In genomic region chr17:76366247-76366646, GRCh38 we compare ENCODE assay signal across 20 cellular contexts. TPM values are rescaled to one million over a fixed set of nuclear protein-coding genes. Genes with fewer than 3 reads are reported as not detected.
A peak's percentile ranks its signal among the peaks of the same experiment; 100 is the strongest.
DNase-seq lines count a peak whose midpoint lies in the region; ATAC-seq, FAIRE-seq and TF ChIP-seq lines count a peak whose summit lies in the region.
"Had no signal": no experiment of that assay in that cellular context is flagged by ENCODE, and none has a peak within 500 bp of the region (broad histone marks: within the 10 kb centered on the region; RNA-seq: fewer than 3 reads in every experiment).

No MANE protein-coding gene starts in this region.

- H3K4me1 ChIP-seq in HCT116 (ENCODE audit: control insufficient read depth in 1 of 2, insufficient read depth in 2 of 2, low read length in 2 of 2) (peaks cover 10 to 24% of the 10 kb centered on the region in 2 experiments; a peak in 3 of 4 replicates), H1 (replicated peaks in 1 of 4; ENCODE audit: control insufficient read depth in 3 of 4, insufficient read depth in 4 of 4, low read length in 3 of 4) (peaks cover 0 to 4% (median 3%) of the 10 kb centered on the region in 4 experiments; a peak in 3 of 7 replicates)

- no peaks in the 10 kb centered on the region for H3K36me3 Mint-ChIP-seq in mesothelial cell of epicardium
- H3K36me3 Mint-ChIP-seq: CD8-positive, alpha-beta T cell had no signal

- H3K23me2 ChIP-seq in H1 (ENCODE audit: low read depth, low read length), result no peaks in the 10 kb centered on the region

- H4K20me1 ChIP-seq in HCT116 (ENCODE audit: insufficient read depth) (no peaks in the 10 kb centered on the region), H1 (replicated peaks in 1 of 2; ENCODE audit: control insufficient read depth in 1 of 2, insufficient read depth in 2 of 2, low read length in 2 of 2) (no peaks in the 10 kb centered on the region)
- H4K20me1 ChIP-seq: BLaER1 had no signal

- no peak overlapping the region for H3K4me3 ChIP-seq in HCT116 (replicated peaks in 1 of 2; ENCODE audit: low read depth in 1 of 2, low read length in 2 of 2)
- H3K4me3 ChIP-seq in H1 (ENCODE audit: extremely low read depth in 1 of 4, insufficient read depth in 2 of 4, low read depth in 3 of 4, low read length in 4 of 4), result no peak overlapping the region
- H3K4me3 ChIP-seq: BLaER1, HAP-1 had no signal

- no peak for ATAC-seq in HCT116
- ATAC-seq: CD8-positive, alpha-beta T cell had no signal

- H3K36me3 ChIP-seq in HCT116 (ENCODE audit: control insufficient read depth in 1 of 2, insufficient read depth in 2 of 2, low read length in 2 of 2) (no peaks in the 10 kb centered on the region), H1 (ENCODE audit: control insufficient read depth in 2 of 4, insufficient read depth in 4 of 4, low read length in 3 of 4) (no peaks in the 10 kb centered on the region)
- H3K36me3 ChIP-seq: BLaER1, HAP-1 had no signal

- H3K27me3 Mint-ChIP-seq in mesothelial cell of epicardium (ENCODE audit: low read depth), result no peaks in the 10 kb centered on the region
- H3K27me3 Mint-ChIP-seq: IgD-negative memory B cell had no signal

- H3K27ac ChIP-seq in HCT116 (ENCODE audit: low read depth, low read length), result no peak overlapping the region
- H3K27ac ChIP-seq in H1 (ENCODE audit: low read depth, low read length), result no peak overlapping the region
- H3K27ac ChIP-seq: BLaER1, HL-60 had no signal

- CTCF ChIA-PET in HCT116 (lab: Charles Lee) (interaction anchor here (0.5 to 3.5 kb wide), 23 partner anchors 8 to 258 kb away, joined by 3 to 64 read pairs (median 5); partner anchors contain the start of genes PRPSAP1 and SPHK1), H1 (lab: Charles Lee; ENCODE audit: partially characterized antibody) (interaction anchor here (0.7 to 29.3 kb wide), 16 partner anchors 9 to 243 kb away, joined by 3 to 635 read pairs (median 5); partner anchors contain the start of genes PRPSAP1, QRICH2 and SPHK1)

- peaks cover 20% of the 10 kb centered on the region for H3K4me1 Mint-ChIP-seq in mesothelial cell of epicardium

- no peak overlapping the region for H2BK12ac ChIP-seq in H1 (ENCODE audit: low read depth, low read length)

- RAD21 ChIA-PET in HCT116 (lab: Charles Lee; ENCODE audit: low non-redundant PET in 1 of 2, low total read pairs in 2 of 2, uncharacterized antibody in 2 of 2, unreplicated experiment in 2 of 2), result interaction anchor here (1.0 to 2.4 kb wide), 4 partner anchors 18 to 92 kb away, joined by 3 to 9 read pairs (median 3); partner anchors contain the start of gene SPHK1 (in 1 of the 2)

- H3K9me3 Mint-ChIP-seq in mesothelial cell of epicardium, result no peaks in the 10 kb centered on the region
- H3K9me3 Mint-ChIP-seq: CD8-positive, alpha-beta T cell; IgD-negative memory B cell had no signal

- no peaks in the 10 kb centered on the region for H3K9me3 ChIP-seq in HCT116 (ENCODE audit: control insufficient read depth in 1 of 2, insufficient read depth in 1 of 2, low read depth in 1 of 2, low read length in 2 of 2)
- no peaks in the 10 kb centered on the region for H3K9me3 ChIP-seq in H1 (ENCODE audit: insufficient read depth in 2 of 2, low read depth in 1 of 2, low read length in 1 of 2)
- H3K9me3 ChIP-seq: BLaER1, HAP-1 had no signal

- no peaks in the 10 kb centered on the region for H3K79me1 ChIP-seq in H1 (ENCODE audit: low read depth, low read length)

- no peak overlapping the region for H4K8ac ChIP-seq in H1 (ENCODE audit: extremely low read depth, insufficient read depth, low read length)

- H2AFZ ChIP-seq in HCT116 (ENCODE audit: low read depth, low read length, poor library complexity, severe bottlenecking), result no peak overlapping the region
- peak overlapping the region; percentile 16; the same call in 1 of the 2 replicates for H2AFZ ChIP-seq in H1 (ENCODE audit: low read length)

- no peak overlapping the region for H3K14ac ChIP-seq in H1 (ENCODE audit: insufficient read length)

- no peak overlapping the region for H3K23ac ChIP-seq in H1 (ENCODE audit: insufficient read length)

- intact Hi-C loops in HCT116 (cut with micrococcal nuclease), result no loop called here

- TF ChIP-seq RAD21 in HCT116 (IDR thresholded peaks at IDR 0.05; ENCODE audit: low read depth) (no peak), H1 (IDR thresholded peaks at IDR 0.05 in 1 of 2, conservative IDR thresholded peaks at IDR 0.05 in 1 of 2; ENCODE audit: low read depth in 2 of 2, low read length in 2 of 2) (no peak)

- no peak overlapping the region for H3K4me3 Mint-ChIP-seq in mesothelial cell of epicardium
- H3K4me3 Mint-ChIP-seq: CD8-positive, alpha-beta T cell; IgD-negative memory B cell had no signal

- no peaks in the 10 kb centered on the region for H3K27me3 ChIP-seq in HCT116 (ENCODE audit: insufficient read depth, low read length)
- H3K27me3 ChIP-seq in H1 (replicated peaks in 1 of 4; ENCODE audit: control insufficient read depth in 3 of 4, extremely low read depth in 1 of 4, insufficient read depth in 3 of 4, low read length in 3 of 4), result no peaks in the 10 kb centered on the region
- H3K27me3 ChIP-seq: BLaER1 had no signal

- no peak overlapping the region; the same call in 1 of the 2 replicates for H2BK15ac ChIP-seq in H1 (ENCODE audit: low read length)

- H4K91ac ChIP-seq in H1 (replicated peaks; ENCODE audit: insufficient read length, low read length), result no peak overlapping the region

- no peak overlapping the region for H2AK5ac ChIP-seq in H1 (ENCODE audit: low read depth, low read length)

- POLR2A ChIA-PET in HCT116 (lab: Charles Lee) (interaction anchor here (0.7 to 0.8 kb wide), 2 partner anchors 11 to 19 kb away, joined by 3 read pairs; no protein-coding TSS in a partner anchor), H1 (lab: Charles Lee; ENCODE audit: partially characterized antibody) (interaction anchor here (0.7 to 3.0 kb wide), 3 partner anchors 13 to 33 kb away, joined by 3 to 9 read pairs (median 3); no protein-coding TSS in a partner anchor)

- no peak for TF ChIP-seq POLR2A in HCT116 (IDR thresholded peaks at IDR 0.05; ENCODE audit: borderline replicate concordance, extremely low read depth, insufficient read depth, insufficient read length)
- TF ChIP-seq POLR2A in H1 (IDR thresholded peaks at IDR 0.05; ENCODE audit: control extremely low read depth in 1 of 2, low read depth in 2 of 2, low read length in 2 of 2), result no peak

- H3K4me2 ChIP-seq in HCT116 (ENCODE audit: low read length) (0 out of 2 replicates have a peak overlapping the region, but pooled peaks have one; percentile 47), H1 (ENCODE audit: insufficient read depth in 1 of 2, low read depth in 2 of 2, low read length in 2 of 2) (0 out of 4 replicates have a peak overlapping the region, but pooled peaks of 1 of the 2 experiments have one; percentile 6)
- H3K4me2 ChIP-seq: BLaER1 had no signal

- H3K9ac ChIP-seq in HCT116 (ENCODE audit: low read length), result no peak overlapping the region
- H3K9ac ChIP-seq in H1 (replicated peaks in 1 of 4; ENCODE audit: extremely low read depth in 1 of 4, low read depth in 3 of 4, low read length in 3 of 4), result no peak overlapping the region
- H3K9ac ChIP-seq: BLaER1 had no signal

- BruUV-seq in HCT116 (replicated peaks; lab: Mats Ljungman, UMichigan), result no TSS peak

- no peaks in the 10 kb centered on the region for H3K9me2 ChIP-seq in HCT116 (ENCODE audit: insufficient read depth)

- TF ChIP-seq CTCF in HCT116 (IDR thresholded peaks at IDR 0.05 in 2 of 3, conservative IDR thresholded peaks at IDR 0.05 in 1 of 3; ENCODE audit: borderline replicate concordance in 1 of 3, insufficient read depth in 1 of 3, low read depth in 2 of 3, low read length in 2 of 3) (no peak), H1 (IDR thresholded peaks at IDR 0.05; ENCODE audit: control extremely low read depth in 1 of 3, insufficient read depth in 1 of 3, low read depth in 1 of 3, low read length in 3 of 3) (no peak), mesothelial cell of epicardium (IDR thresholded peaks at IDR 0.05; ENCODE audit: unreplicated experiment) (no peak)

- FAIRE-seq in H1 (lab: Jason Lieb, UNC), result no peak
- FAIRE-seq: GM12891, GM19239 had no signal

- WGBS in H1 (ENCODE audit: extremely low coverage in 1 of 2, insufficient coverage in 1 of 2, insufficient read length in 1 of 2, insufficient replicate concordance in 2 of 2, low coverage in 1 of 2, low lambda C conversion rate in 2 of 2, missing lambda C conversion rate in 1 of 2), 2 experiments, result 97% methylated on average over 3 of the region's 3 CpGs; no CpG with 5 or more reads in 1 of the 2 experiments

- H3K56ac ChIP-seq in H1 (replicated peaks; ENCODE audit: insufficient read length, low read depth, low read length), result no peak overlapping the region

- no peak overlapping the region for H2BK120ac ChIP-seq in H1 (replicated peaks; ENCODE audit: low read depth, low read length)

- no peak overlapping the region for H3K4ac ChIP-seq in H1 (replicated peaks; ENCODE audit: insufficient read length, low read depth, low read length)

- TF ChIP-seq EP300 in H1 (IDR thresholded peaks at IDR 0.05; ENCODE audit: borderline replicate concordance in 1 of 2, low read depth in 2 of 2, low read length in 2 of 2), result no peak

- H3K79me2 ChIP-seq in HCT116 (ENCODE audit: insufficient read depth, low read length) (no peaks in the 10 kb centered on the region), H1 (ENCODE audit: control insufficient read depth in 1 of 2, insufficient read depth in 2 of 2, low read length in 2 of 2) (no peaks in the 10 kb centered on the region)

- DNase-seq in D341Med (ENCODE audit: low spot score) (peak; percentile 21), HCT116 (ENCODE audit: low read depth, low spot score) (no peak), H1 (ENCODE audit: low read depth in 1 of 2, low spot score in 2 of 2) (no peak), mesothelial cell of epicardium (ENCODE audit: low spot score in 2 of 2, unreplicated experiment in 2 of 2) (no peak), medulla oblongata (ENCODE audit: extremely low spot score) (no peak), NCI-H446 (lab: John Stamatoyannopoulos, UW) (no peak), NCI-H146 (lab: John Stamatoyannopoulos, UW) (no peak)
- no peak for DNase-seq in stimulated activated naive CD4-positive, alpha-beta T cell (lab: John Stamatoyannopoulos, UW)
- DNase-seq: 8988T; Calu3; CD8-positive, alpha-beta T cell; DMS 273 treated with DMSO at 0.1 percent for 48 hours; GOT3; KBM-7 had no signal

- H4K5ac ChIP-seq in H1 (ENCODE audit: insufficient read length, low read depth, low read length), result no peak overlapping the region

- H2BK5ac ChIP-seq in H1 (ENCODE audit: low read depth, low read length), result 0 out of 2 replicates have a peak overlapping the region, but pooled peaks have one; percentile 24

- peak overlapping the region; percentile 16 for H3K27ac Mint-ChIP-seq in mesothelial cell of epicardium
- H3K27ac Mint-ChIP-seq: CD8-positive, alpha-beta T cell; IgD-negative memory B cell had no signal

- H3K18ac ChIP-seq in H1 (ENCODE audit: extremely low read depth, low read length), result peak overlapping the region; percentile 27; the same call in 1 of the 2 replicates

- no peak overlapping the region for H2BK20ac ChIP-seq in H1 (ENCODE audit: low read length)

RNA-seq across cellular contexts. Expression of gene PRPSAP1, which starts 12.5 kb away (rescaled TPM):
- total RNA-seq in HCT116 (2021; ENCODE audit: unreplicated experiment) (81.4 TPM), mesothelial cell of epicardium (51.3 to 57.7 TPM (median 57.6 TPM) in 3 replicates)
- 78.6 and 90.4 TPM in 2 replicates for polyA plus RNA-seq in HCT116 (2012)
- total RNA-seq in H1 (2021; fragmentation: NEBNext Ultra II Directional; extraction: Animal tissue kit (Norgen Biotek cat#: 25700)), result 42.8 and 54.2 TPM in 2 replicates
- 32.0 and 42.5 TPM in 2 replicates for polyA plus RNA-seq in H1 (2011; rRNA removed)
- 51.3 TPM for polyA plus RNA-seq in H1 (2011; cell fraction: cytosol; rRNA removed)
- polyA plus RNA-seq in H1 (2011; cell fraction: nucleus; rRNA removed), result 44.8 TPM
- polyA plus RNA-seq in H1 (2012, experiment 1 of 2), result 35.8 to 39.2 TPM (median 37.3 TPM) in 4 replicates
- 24.0 TPM for polyA plus RNA-seq in H1 (2012, experiment 2 of 2)
- polyA plus RNA-seq in H1 (2013, experiment 1 of 2), result 23.9 TPM
- 22.1 TPM for polyA plus RNA-seq in H1 (2013, experiment 2 of 2)
- 74.0 and 76.2 TPM in 2 replicates for polyA minus RNA-seq in H1 (2011; rRNA and poly(A)+ RNA removed)
- polyA minus RNA-seq in H1 (2011; cell fraction: cytosol; rRNA and poly(A)+ RNA removed), result 30.1 TPM
- polyA minus RNA-seq in H1 (2011; cell fraction: nucleus; rRNA and poly(A)+ RNA removed), result 37.5 TPM

RNA-seq across cellular contexts. Expression of gene SPHK1, which starts 18.2 kb away (rescaled TPM):
- total RNA-seq in HCT116 (2021; ENCODE audit: unreplicated experiment), result 4.6 TPM
- polyA plus RNA-seq in HCT116 (2012), result 3.3 and 3.8 TPM in 2 replicates
- total RNA-seq in H1 (2021; fragmentation: NEBNext Ultra II Directional; extraction: Animal tissue kit (Norgen Biotek cat#: 25700)), result 2.4 and 2.6 TPM in 2 replicates
- polyA plus RNA-seq in H1 (2011; rRNA removed), result 2.4 and 4.6 TPM in 2 replicates
- 4.0 TPM for polyA plus RNA-seq in H1 (2011; cell fraction: cytosol; rRNA removed)
- 6.2 TPM for polyA plus RNA-seq in H1 (2011; cell fraction: nucleus; rRNA removed)
- 1.3 to 3.1 TPM (median 2.1 TPM) in 4 replicates for polyA plus RNA-seq in H1 (2012, experiment 1 of 2)
- polyA plus RNA-seq in H1 (2012, experiment 2 of 2), result 2.6 TPM
- polyA plus RNA-seq in H1 (2013, experiment 1 of 2), result 1.1 TPM
- polyA plus RNA-seq in H1 (2013, experiment 2 of 2), result 1.2 TPM
- 0.60 and 0.66 TPM in 2 replicates for polyA minus RNA-seq in H1 (2011; rRNA and poly(A)+ RNA removed)
- not detected for polyA minus RNA-seq in H1 (2011; cell fraction: cytosol; rRNA and poly(A)+ RNA removed)
- polyA minus RNA-seq in H1 (2011; cell fraction: nucleus; rRNA and poly(A)+ RNA removed), result 0.50 TPM
- 1.7 to 2.0 TPM (median 1.9 TPM) in 3 replicates for total RNA-seq in mesothelial cell of epicardium
- polyA plus RNA-seq: IgD-negative memory B cell had no signal

RNA-seq across cellular contexts. Expression of gene QRICH2, which starts 58.2 kb away (rescaled TPM):
- total RNA-seq in HCT116 (2021; ENCODE audit: unreplicated experiment) (4.9 TPM), mesothelial cell of epicardium (7.2 to 8.6 TPM (median 7.7 TPM) in 3 replicates)
- polyA plus RNA-seq in HCT116 (2012), result 2.5 and 3.3 TPM in 2 replicates
- 2.8 and 3.2 TPM in 2 replicates for total RNA-seq in H1 (2021; fragmentation: NEBNext Ultra II Directional; extraction: Animal tissue kit (Norgen Biotek cat#: 25700))
- 3.8 and 4.9 TPM in 2 replicates for polyA plus RNA-seq in H1 (2011; rRNA removed)
- 4.8 TPM for polyA plus RNA-seq in H1 (2011; cell fraction: cytosol; rRNA removed)
- polyA plus RNA-seq in H1 (2011; cell fraction: nucleus; rRNA removed), result 18.4 TPM
- 2.8 to 4.6 TPM (median 3.9 TPM) in 4 replicates for polyA plus RNA-seq in H1 (2012, experiment 1 of 2)
- 0.89 TPM for polyA plus RNA-seq in H1 (2012, experiment 2 of 2)
- 1.4 TPM for polyA plus RNA-seq in H1 (2013, experiment 1 of 2)
- 1.0 TPM for polyA plus RNA-seq in H1 (2013, experiment 2 of 2)
- 10.8 and 11.1 TPM in 2 replicates for polyA minus RNA-seq in H1 (2011; rRNA and poly(A)+ RNA removed)
- polyA minus RNA-seq in H1 (2011; cell fraction: cytosol; rRNA and poly(A)+ RNA removed), result 2.0 TPM
- polyA minus RNA-seq in H1 (2011; cell fraction: nucleus; rRNA and poly(A)+ RNA removed), result 5.4 TPM
